ENCODE assay signal across 1 cellular context in the genomic region with DNA sequence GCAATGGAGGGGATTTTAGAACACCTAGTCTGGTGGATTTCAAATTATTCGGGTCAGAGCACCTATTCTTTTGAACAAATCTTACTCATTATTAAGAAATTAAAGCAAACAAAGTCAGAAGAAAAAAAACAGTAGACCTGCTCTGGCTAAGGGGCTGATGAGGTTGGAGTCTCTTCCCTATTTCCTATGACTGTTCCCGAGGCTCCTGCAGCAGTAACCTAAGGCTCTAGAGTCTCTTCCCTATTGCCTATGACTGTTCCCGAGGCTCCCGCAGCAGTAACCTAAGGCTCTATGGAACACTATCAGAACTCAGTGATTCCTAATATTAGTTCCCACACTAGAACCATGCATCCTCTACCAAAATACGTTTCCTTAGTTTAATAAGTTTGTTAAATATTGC.
TF ChIP-seq lines count a peak whose summit lies in the region.

No MANE protein-coding gene starts in this region.

TF ChIP-seq in WTC11, 78 proteins besides CTCF, POLR2A, EP300 and RAD21 (continued from another document):
- TF ChIP-seq, protein P1, sequence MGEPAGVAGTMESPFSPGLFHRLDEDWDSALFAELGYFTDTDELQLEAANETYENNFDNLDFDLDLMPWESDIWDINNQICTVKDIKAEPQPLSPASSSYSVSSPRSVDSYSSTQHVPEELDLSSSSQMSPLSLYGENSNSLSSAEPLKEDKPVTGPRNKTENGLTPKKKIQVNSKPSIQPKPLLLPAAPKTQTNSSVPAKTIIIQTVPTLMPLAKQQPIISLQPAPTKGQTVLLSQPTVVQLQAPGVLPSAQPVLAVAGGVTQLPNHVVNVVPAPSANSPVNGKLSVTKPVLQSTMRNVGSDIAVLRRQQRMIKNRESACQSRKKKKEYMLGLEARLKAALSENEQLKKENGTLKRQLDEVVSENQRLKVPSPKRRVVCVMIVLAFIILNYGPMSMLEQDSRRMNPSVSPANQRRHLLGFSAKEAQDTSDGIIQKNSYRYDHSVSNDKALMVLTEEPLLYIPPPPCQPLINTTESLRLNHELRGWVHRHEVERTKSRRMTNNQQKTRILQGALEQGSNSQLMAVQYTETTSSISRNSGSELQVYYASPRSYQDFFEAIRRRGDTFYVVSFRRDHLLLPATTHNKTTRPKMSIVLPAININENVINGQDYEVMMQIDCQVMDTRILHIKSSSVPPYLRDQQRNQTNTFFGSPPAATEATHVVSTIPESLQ (CRISPR knock-in tag; IDR thresholded peaks at IDR 0.05) = no peak
- TF ChIP-seq TEAD4 (CRISPR knock-in tag; IDR thresholded peaks at IDR 0.05) = no peak
- TF ChIP-seq, protein P2, sequence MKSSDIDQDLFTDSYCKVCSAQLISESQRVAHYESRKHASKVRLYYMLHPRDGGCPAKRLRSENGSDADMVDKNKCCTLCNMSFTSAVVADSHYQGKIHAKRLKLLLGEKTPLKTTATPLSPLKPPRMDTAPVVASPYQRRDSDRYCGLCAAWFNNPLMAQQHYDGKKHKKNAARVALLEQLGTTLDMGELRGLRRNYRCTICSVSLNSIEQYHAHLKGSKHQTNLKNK (CRISPR knock-in tag; IDR thresholded peaks at IDR 0.05) = no peak
- TF ChIP-seq ZNF671 (CRISPR knock-in tag; IDR thresholded peaks at IDR 0.05) = no peak
